Comparison of ENCODE assay signal across 22 cellular contexts in genomic region chr4:123257563-123257962, GRCh38.
"Had no signal": no experiment of that assay in that cellular context is flagged by ENCODE, and none has a peak within 500 bp of the region (broad histone marks: within the 10 kb centered on the region; RNA-seq: fewer than 3 reads in every experiment).

No MANE protein-coding gene starts in this region.

- DNase-seq: activated CD8-positive, alpha-beta memory T cell treated with anti-CD3 and anti-CD28 coated beads for 24 hours; dorsolateral prefrontal cortex; endodermal cell; foreskin melanocyte; glutamatergic neuron; hypothalamus; kidney; left ventricle myocardium superior; naive B cell; pancreas; stimulated activated CD4-positive, alpha-beta T cell treated with anti-CD3 and anti-CD28 coated beads, Interleukin-4, amount 100 ng/mL, for 24 hours; stomach; testis; upper lobe of right lung had no signal

- H3K9me3 ChIP-seq: neutrophil, pancreas, stomach, testis, upper lobe of right lung had no signal

- H3K27me3 ChIP-seq: cardiac muscle cell, dorsolateral prefrontal cortex, neutrophil, pancreas, stomach, testis, upper lobe of right lung had no signal

- H3K4me3 ChIP-seq: cardiac muscle cell, dorsolateral prefrontal cortex, pancreas, stomach, testis, upper lobe of right lung had no signal

- H3K4me3 Mint-ChIP-seq: activated naive CD8-positive, alpha-beta T cell; endodermal cell; memory B cell; stimulated activated effector memory CD8-positive, alpha-beta T cell treated with anti-CD3 and anti-CD28 coated beads, Interleukin-12 subunit alpha, Interleukin-12 subunit beta, amount 100 ng/mL, for 72 hours; T-helper 1 cell treated with Interleukin-12 subunit alpha and Interleukin-12 subunit beta and Interleukin-4 antibody, amounts not matched to agents 30 μg/mL and 1 μg/mL, for 36 hours had no signal

- H3K4me1 Mint-ChIP-seq: endodermal cell, memory B cell had no signal

- H3K9me3 Mint-ChIP-seq: memory B cell; stimulated activated effector memory CD8-positive, alpha-beta T cell treated with anti-CD3 and anti-CD28 coated beads, Interleukin-12 subunit alpha, Interleukin-12 subunit beta, amount 100 ng/mL, for 72 hours; T-helper 1 cell treated with Interleukin-12 subunit alpha and Interleukin-12 subunit beta and Interleukin-4 antibody, amounts not matched to agents 30 μg/mL and 1 μg/mL, for 36 hours had no signal

- H3K36me3 ChIP-seq: cardiac muscle cell, neutrophil, pancreas, upper lobe of right lung had no signal

- H3K27ac Mint-ChIP-seq: activated naive CD8-positive, alpha-beta T cell; endodermal cell; memory B cell; stimulated activated effector memory CD8-positive, alpha-beta T cell treated with anti-CD3 and anti-CD28 coated beads, Interleukin-12 subunit alpha, Interleukin-12 subunit beta, amount 100 ng/mL, for 72 hours; T-helper 1 cell treated with Interleukin-12 subunit alpha and Interleukin-12 subunit beta and Interleukin-4 antibody, amounts not matched to agents 30 μg/mL and 1 μg/mL, for 36 hours had no signal

- H3K27me3 Mint-ChIP-seq: activated naive CD8-positive, alpha-beta T cell; memory B cell; naive B cell had no signal

- H3K4me1 ChIP-seq: pancreas, testis, upper lobe of right lung had no signal

- H3K27ac ChIP-seq: cardiac muscle cell, dorsolateral prefrontal cortex, neutrophil, pancreas, testis, upper lobe of right lung had no signal

- ATAC-seq: activated CD4-positive, CD25-positive, alpha-beta regulatory T cell treated with anti-CD3 and anti-CD28 coated beads, Interleukin-2, amount 50 U/mL, for 24 hours; left ventricle myocardium superior; pancreas; sciatic nerve; stimulated activated effector memory CD8-positive, alpha-beta T cell treated with anti-CD3 and anti-CD28 coated beads, Interleukin-12 subunit alpha, Interleukin-12 subunit beta, amount 100 ng/mL, for 72 hours; upper lobe of right lung had no signal
